Comparison of ENCODE assay signal across 26 cellular contexts in genomic region chr14:33717866-33718265, GRCh38.
"Had no signal": no experiment of that assay in that cellular context is flagged by ENCODE, and none has a peak within 500 bp of the region (broad histone marks: within the 10 kb centered on the region; RNA-seq: fewer than 3 reads in every experiment).

No MANE protein-coding gene starts in this region.

- H3K4me3 ChIP-seq: left ventricle myocardium inferior, lung, mucosa of descending colon, ovary, sigmoid colon, spleen, suprapubic skin, thoracic aorta, tibial artery, uterus had no signal

- H3K4me1 ChIP-seq: left ventricle myocardium inferior, spleen, uterus had no signal

- H3K36me3 ChIP-seq: left ventricle myocardium inferior, ovary, sigmoid colon, spleen, suprapubic skin, thoracic aorta, tibial artery, uterus had no signal

- H3K36me3 Mint-ChIP-seq: immature natural killer cell; memory B cell; naive thymus-derived CD4-positive, alpha-beta T cell; natural killer cell treated with Interleukin-12 subunit alpha and Interleukin-12 subunit beta and Interleukin-15 and Interleukin-18, amount 100 ng/mL, for 72 hours; stimulated activated effector memory CD8-positive, alpha-beta T cell treated with anti-CD3 and anti-CD28 coated beads, Interleukin-12 subunit alpha, Interleukin-12 subunit beta, amount 100 ng/mL, for 72 hours; type B pancreatic cell had no signal

- H3K4me1 Mint-ChIP-seq: immature natural killer cell; memory B cell; naive thymus-derived CD4-positive, alpha-beta T cell; stimulated activated effector memory CD8-positive, alpha-beta T cell treated with anti-CD3 and anti-CD28 coated beads, Interleukin-12 subunit alpha, Interleukin-12 subunit beta, amount 100 ng/mL, for 72 hours had no signal

- FAIRE-seq: islet of Langerhans, small intestine had no signal

- H3K27ac ChIP-seq: left ventricle myocardium inferior, ovary, sigmoid colon, spleen, suprapubic skin, thoracic aorta, tibial artery, uterus had no signal

- H3K27ac Mint-ChIP-seq: immature natural killer cell; memory B cell; naive thymus-derived CD4-positive, alpha-beta T cell; natural killer cell treated with Interleukin-12 subunit alpha and Interleukin-12 subunit beta and Interleukin-15 and Interleukin-18, amount 100 ng/mL, for 72 hours; progenitor cell of endocrine pancreas; stimulated activated effector memory CD8-positive, alpha-beta T cell treated with anti-CD3 and anti-CD28 coated beads, Interleukin-12 subunit alpha, Interleukin-12 subunit beta, amount 100 ng/mL, for 72 hours; stimulated activated naive CD8-positive, alpha-beta T cell treated with anti-CD3 and anti-CD28 coated beads, Interleukin-15, Interleukin-2, amounts not matched to agents 100 ng/mL and 50 ng/mL, for 24 hours; type B pancreatic cell had no signal

- ATAC-seq: mucosa of descending colon; naive thymus-derived CD4-positive, alpha-beta T cell; natural killer cell treated with Interleukin-12 subunit alpha and Interleukin-12 subunit beta and Interleukin-15 and Interleukin-18, amount 100 ng/mL, for 72 hours; right cardiac atrium; stimulated activated effector memory CD8-positive, alpha-beta T cell treated with anti-CD3 and anti-CD28 coated beads, Interleukin-12 subunit alpha, Interleukin-12 subunit beta, amount 100 ng/mL, for 72 hours had no signal

- H3K27me3 ChIP-seq: ovary, sigmoid colon, spleen, suprapubic skin, tibial artery, uterus had no signal

- H3K27me3 Mint-ChIP-seq: memory B cell; natural killer cell treated with Interleukin-12 subunit alpha and Interleukin-12 subunit beta and Interleukin-15 and Interleukin-18, amount 100 ng/mL, for 72 hours; stimulated activated naive CD8-positive, alpha-beta T cell treated with anti-CD3 and anti-CD28 coated beads, Interleukin-15, Interleukin-2, amounts not matched to agents 100 ng/mL and 50 ng/mL, for 24 hours had no signal

- H3K9me3 ChIP-seq: mucosa of descending colon, ovary, sigmoid colon, spleen, suprapubic skin, thoracic aorta, tibial artery, uterus had no signal

- DNase-seq: hypothalamus; immature natural killer cell; left ventricle myocardium inferior; midbrain; mucosa of descending colon; naive thymus-derived CD4-positive, alpha-beta T cell; ovary; retina; right cardiac atrium; sigmoid colon; small intestine; spleen; stimulated activated CD4-positive, alpha-beta T cell treated with anti-CD3 and anti-CD28 coated beads, Interleukin-4, amount 100 ng/mL, for 24 hours; stimulated activated naive CD4-positive, alpha-beta T cell; tibial artery; uterus had no signal

- H3K4me3 Mint-ChIP-seq: immature natural killer cell; memory B cell; naive thymus-derived CD4-positive, alpha-beta T cell; natural killer cell treated with Interleukin-12 subunit alpha and Interleukin-12 subunit beta and Interleukin-15 and Interleukin-18, amount 100 ng/mL, for 72 hours; stimulated activated effector memory CD8-positive, alpha-beta T cell treated with anti-CD3 and anti-CD28 coated beads, Interleukin-12 subunit alpha, Interleukin-12 subunit beta, amount 100 ng/mL, for 72 hours; stimulated activated naive CD8-positive, alpha-beta T cell treated with anti-CD3 and anti-CD28 coated beads, Interleukin-15, Interleukin-2, amounts not matched to agents 100 ng/mL and 50 ng/mL, for 24 hours; type B pancreatic cell had no signal
